Comparison of ENCODE assay signal across 18 cellular contexts in genomic region chr1:35301674-35302392, GRCh38.
"Had no signal": no experiment of that assay in that cellular context is flagged by ENCODE, and none has a peak within 500 bp of the region (broad histone marks: within the 10 kb centered on the region; RNA-seq: fewer than 3 reads in every experiment).

No MANE protein-coding gene starts in this region.

- H3K27me3 ChIP-seq: adrenal gland, body of pancreas, esophagus squamous epithelium, neutrophil, transverse colon had no signal

- H3K36me3 ChIP-seq: adrenal gland, neutrophil, transverse colon had no signal

- H3K4me3 Mint-ChIP-seq: naive thymus-derived CD4-positive, alpha-beta T cell; stimulated activated naive CD8-positive, alpha-beta T cell treated with anti-CD3 and anti-CD28 coated beads, Interleukin-15, Interleukin-2, amounts not matched to agents 100 ng/mL and 50 ng/mL, for 24 hours; T-cell had no signal

- H3K27ac ChIP-seq: body of pancreas, esophagus squamous epithelium, lower lobe of right lung, neutrophil, VCaP had no signal

- H3K27ac Mint-ChIP-seq: stimulated activated naive CD8-positive, alpha-beta T cell treated with anti-CD3 and anti-CD28 coated beads, Interleukin-15, Interleukin-2, amounts not matched to agents 100 ng/mL and 50 ng/mL, for 24 hours; T-cell had no signal

- H3K9me3 Mint-ChIP-seq: naive thymus-derived CD4-positive, alpha-beta T cell; stimulated activated naive CD8-positive, alpha-beta T cell treated with anti-CD3 and anti-CD28 coated beads, Interleukin-15, Interleukin-2, amounts not matched to agents 100 ng/mL and 50 ng/mL, for 24 hours; T-cell had no signal

- H3K4me1 ChIP-seq: body of pancreas had no signal

- ATAC-seq: body of pancreas; lower lobe of right lung; naive thymus-derived CD4-positive, alpha-beta T cell; T-cell had no signal

- DNase-seq: activated CD4-positive, alpha-beta T cell treated with anti-CD3 and anti-CD28 coated beads for 4 hours; activated naive CD4-positive, alpha-beta T cell treated with Interleukin-2 at 50 U/mL for 16 hours; adrenal gland; body of pancreas; cerebellar nuclear complex; esophagus squamous epithelium; foreskin fibroblast; head of caudate nucleus; kidney; lower lobe of right lung; naive thymus-derived CD4-positive, alpha-beta T cell; stimulated activated CD4-positive, alpha-beta T cell treated with anti-CD3 and anti-CD28 coated beads, Interleukin-2, amount 100 ng/mL, for 48 hours; T-cell; T1000; transverse colon had no signal

- H3K4me3 ChIP-seq: adrenal gland, body of pancreas, esophagus squamous epithelium, lower lobe of right lung, transverse colon had no signal

- H3K27me3 Mint-ChIP-seq: naive thymus-derived CD4-positive, alpha-beta T cell; stimulated activated naive CD8-positive, alpha-beta T cell treated with anti-CD3 and anti-CD28 coated beads, Interleukin-15, Interleukin-2, amounts not matched to agents 100 ng/mL and 50 ng/mL, for 24 hours; T-cell had no signal

- H3K9me3 ChIP-seq: adrenal gland, body of pancreas, esophagus squamous epithelium, lower lobe of right lung, neutrophil, transverse colon had no signal
